ENCODE assay signal across 8 cellular contexts in the genomic region with DNA sequence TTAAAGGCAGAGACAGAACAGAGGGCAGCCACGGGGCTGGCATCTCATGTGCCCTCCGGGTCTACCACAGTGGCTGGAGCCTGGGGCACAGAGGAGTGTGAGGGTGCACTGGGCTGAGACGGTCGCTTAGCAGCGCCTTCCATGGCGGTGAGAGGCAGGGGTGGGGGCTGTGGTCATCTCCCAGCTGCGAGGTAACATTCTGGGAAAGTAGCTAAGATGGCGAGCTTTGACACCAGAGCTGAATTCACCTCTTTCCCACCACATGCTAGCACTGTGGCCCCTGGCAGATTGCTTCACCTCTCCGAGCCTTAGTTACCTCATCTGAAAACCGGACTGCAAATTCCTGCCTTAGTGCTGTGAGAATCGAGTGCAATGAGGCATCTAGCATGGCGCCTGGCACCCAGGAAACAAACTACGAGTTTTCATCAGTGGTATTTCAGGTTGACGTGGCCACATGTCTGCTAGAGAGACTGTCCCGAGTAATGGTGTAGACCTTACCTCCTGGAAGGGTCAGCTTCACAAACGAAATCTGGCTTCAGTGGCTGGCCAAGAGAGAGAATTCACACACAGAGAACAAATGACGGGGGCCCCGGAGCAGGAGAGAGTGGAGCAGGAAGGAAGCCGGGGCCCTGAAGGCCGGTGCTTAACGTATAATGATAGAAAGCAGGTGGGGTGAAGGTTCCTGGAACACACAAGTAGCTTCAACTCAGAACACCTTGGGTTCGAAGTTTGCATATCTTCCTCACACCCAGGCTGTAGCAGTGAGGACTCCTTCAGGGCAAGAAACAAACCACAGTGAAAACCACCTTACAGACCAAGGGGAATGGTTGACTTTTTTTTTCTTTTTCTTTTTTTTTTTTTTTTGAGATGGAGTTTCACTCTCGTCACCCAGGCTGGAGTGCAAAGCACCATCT. TPM values are rescaled to one million over a fixed set of nuclear protein-coding genes. Genes with fewer than 3 reads are reported as not detected.
A peak's percentile ranks its signal among the peaks of the same experiment; 100 is the strongest.
DNase-seq lines count a peak whose midpoint lies in the region; ATAC-seq and TF ChIP-seq lines count a peak whose summit lies in the region.

No MANE protein-coding gene starts in this region.

- peak; percentile 82 for ATAC-seq in GM18867 (IDR thresholded peaks at IDR 0.05; ENCODE audit: unreplicated experiment)
- peak; percentile 37 for ATAC-seq in HG03060 (IDR thresholded peaks at IDR 0.05; ENCODE audit: low read depth, unreplicated experiment)
- ATAC-seq in right cardiac atrium = no peak

- peaks cover 9% of the 10 kb centered on the region for H3K36me3 Mint-ChIP-seq in nephron progenitor cell (ENCODE audit: low read depth)

- H3K4me3 ChIP-seq in right cardiac atrium (ENCODE audit: low read length) = no peak overlapping the region

- TF ChIP-seq CTCF in nephron progenitor cell (IDR thresholded peaks at IDR 0.05) = no peak

- DNase-seq in activated T-cell treated with anti-CD3 and anti-CD28 coated beads, Interleukin-2, amount 50 U/mL, for 1 hour = peak; percentile 55
- no peak for DNase-seq in nephron progenitor cell
- DNase-seq in DMS153 treated with DMSO at 0.1 percent for 48 hours (lab: John Stamatoyannopoulos, UW; ENCODE audit: unreplicated experiment) = no peak
- no peak for DNase-seq in right cardiac atrium
- DNase-seq in NCI-H526 treated with DMSO at 0.1 percent for 48 hours (lab: John Stamatoyannopoulos, UW) = no peak
- DNase-seq in Kasumi-1 (lab: John Stamatoyannopoulos, UW) = no peak

- H3K27ac ChIP-seq in right cardiac atrium (ENCODE audit: low read length) = no peak overlapping the region

- WGBS in right cardiac atrium = 72% methylated on average over 23 of the region's 23 CpGs

- H3K27me3 Mint-ChIP-seq in nephron progenitor cell (ENCODE audit: low read depth, poor library complexity) = peaks cover 9% of the 10 kb centered on the region

- no peak overlapping the region for H3K4me3 Mint-ChIP-seq in nephron progenitor cell

- H3K27me3 ChIP-seq in right cardiac atrium (ENCODE audit: control insufficient read depth, insufficient read depth) = no peaks in the 10 kb centered on the region

- H3K4me1 ChIP-seq in right cardiac atrium (ENCODE audit: control insufficient read depth, insufficient read depth, low read length) = no peaks in the 10 kb centered on the region

- no peaks in the 10 kb centered on the region for H3K9me3 Mint-ChIP-seq in nephron progenitor cell

- H3K4me1 Mint-ChIP-seq in nephron progenitor cell = peaks cover 15% of the 10 kb centered on the region

- peak overlapping the region; percentile 55 for H3K27ac Mint-ChIP-seq in nephron progenitor cell

- intact Hi-C loops in right cardiac atrium (cut with DNase I) = no loop called here

- no peaks in the 10 kb centered on the region for H3K9me3 ChIP-seq in right cardiac atrium (ENCODE audit: control insufficient read depth, low read length)

RNA-seq across cellular contexts. Expression of a gene that starts 29.2 kb away (rescaled TPM):
- 10 to 100 TPM; 14.0 to 28.7 (median 17.2) TPM for total RNA-seq in right cardiac atrium
- 19.2 TPM for polyA plus RNA-seq in right cardiac atrium

Comparison
In these comparisons a context has a peak if more than half of its experiments do, and no peak if none do; other contexts are left out.
1. ATAC-seq: peak in GM18867 (single experiment) and HG03060 (single experiment); none in right cardiac atrium (0 of 2).